Comparison of ENCODE assay signal across 7 cellular contexts in genomic region chr11:67806728-67807127, GRCh38.
DNase-seq lines count a peak whose midpoint lies in the region; FAIRE-seq and TF ChIP-seq lines count a peak whose summit lies in the region.
"Not testable (repeated sequence)": the region's sequence is repeated elsewhere in the genome, so short reads cannot be mapped to it uniquely, and the experiment has no call there.

No MANE protein-coding gene starts in this region.

- peak overlapping the region; percentile 60 for H3K4me2 ChIP-seq in keratinocyte (ENCODE audit: control insufficient read depth, extremely low read depth, insufficient read depth, low read depth, low read length)

- FAIRE-seq in keratinocyte (lab: Jason Lieb, UNC), result not testable (repeated sequence)

- not testable (repeated sequence) for H3K9ac ChIP-seq in SK-N-MC (ENCODE audit: insufficient read length); keratinocyte (ENCODE audit: control insufficient read depth, extremely low read depth, insufficient read depth, low read length)
- H3K9ac ChIP-seq in duodenal mucosa (ENCODE audit: low read depth in 1 of 2, low read length in 2 of 2), result peak overlapping the region; percentile 56 to 63

- peak overlapping the region; percentile 44 for H3K4me3 ChIP-seq in NB4 (ENCODE audit: low read depth, low read length)
- H3K4me3 ChIP-seq in SK-N-MC, result peak overlapping the region; percentile 75
- H3K4me3 ChIP-seq in duodenal mucosa (ENCODE audit: low read depth in 1 of 2, low read length in 2 of 2), result peak overlapping the region; percentile 50 to 67
- not testable (repeated sequence) for H3K4me3 ChIP-seq in keratinocyte (ENCODE audit: control insufficient read depth in 2 of 3, extremely low read depth in 1 of 3, insufficient read depth in 2 of 3, low read depth in 1 of 3, low read length in 3 of 3)

- H3K9me3 ChIP-seq in SK-N-MC (ENCODE audit: low read depth, low read length); duodenal mucosa (ENCODE audit: control insufficient read depth in 1 of 2, low read length in 2 of 2); keratinocyte (ENCODE audit: control insufficient read depth, low read depth, low read length): not testable (repeated sequence)

- not testable (repeated sequence) for H3K36me3 Mint-ChIP-seq in activated T-helper 1 cell treated with anti-CD3 and anti-CD28 coated beads, Interleukin-12 subunit alpha, Interleukin-12 subunit beta, Interleukin-2, Interleukin-4 antibody, amounts not matched to agents 30 ng/mL and 10 ng/mL and 1 ng/mL, durations not matched to agents 14 hours and 24 hours and 36 hours (ENCODE audit: low read depth); osteocyte (ENCODE audit: unreplicated experiment)

- H3K79me2 ChIP-seq in keratinocyte (ENCODE audit: control insufficient read depth, insufficient read depth, low read length), result not testable (repeated sequence)

- H4K20me1 ChIP-seq in keratinocyte (ENCODE audit: control insufficient read depth, extremely low read depth, insufficient read depth, low read length), result not testable (repeated sequence)

- dilution Hi-C loops in keratinocyte (cut with MboI; ENCODE audit: extremely low pct_ligation_motif_present, low sequenced_read_pairs), result not testable (repeated sequence)

- not testable (repeated sequence) for H3K27ac Mint-ChIP-seq in activated T-helper 1 cell treated with anti-CD3 and anti-CD28 coated beads, Interleukin-12 subunit alpha, Interleukin-12 subunit beta, Interleukin-2, Interleukin-4 antibody, amounts not matched to agents 30 ng/mL and 10 ng/mL and 1 ng/mL, durations not matched to agents 14 hours and 24 hours and 36 hours; osteocyte (ENCODE audit: unreplicated experiment)

- H2AFZ ChIP-seq in keratinocyte (ENCODE audit: control insufficient read depth, low read length), result not testable (repeated sequence)

- not testable (repeated sequence) for TF ChIP-seq POLR2A in NB4 (IDR thresholded peaks at IDR 0.05; ENCODE audit: extremely low read depth, insufficient read length)

- H3K4me1 Mint-ChIP-seq in activated T-helper 1 cell treated with anti-CD3 and anti-CD28 coated beads, Interleukin-12 subunit alpha, Interleukin-12 subunit beta, Interleukin-2, Interleukin-4 antibody, amounts not matched to agents 30 ng/mL and 10 ng/mL and 1 ng/mL, durations not matched to agents 14 hours and 24 hours and 36 hours (ENCODE audit: low read depth), result not testable (repeated sequence)
- peaks cover 10% of the 10 kb centered on the region for H3K4me1 Mint-ChIP-seq in osteocyte (ENCODE audit: unreplicated experiment)

- not testable (repeated sequence) for H3K9me1 ChIP-seq in keratinocyte (ENCODE audit: control insufficient read depth, extremely low read depth, insufficient read depth, low read length)

- H3K27me3 ChIP-seq in duodenal mucosa (ENCODE audit: control insufficient read depth in 1 of 2, insufficient read depth in 2 of 2, low read length in 2 of 2); keratinocyte (ENCODE audit: control insufficient read depth, extremely low read depth, insufficient read depth, low read length): not testable (repeated sequence)

- H3K36me3 ChIP-seq in SK-N-MC (ENCODE audit: insufficient read depth, low read length); duodenal mucosa (ENCODE audit: control insufficient read depth in 1 of 2, insufficient read depth in 2 of 2, low read length in 2 of 2); keratinocyte (ENCODE audit: control insufficient read depth in 2 of 2, extremely low read depth in 1 of 2, insufficient read depth in 2 of 2, low read length in 2 of 2): not testable (repeated sequence)

- not testable (repeated sequence) for H3K27ac ChIP-seq in SK-N-MC; keratinocyte (ENCODE audit: control insufficient read depth, insufficient read depth, low read length)
- H3K27ac ChIP-seq in duodenal mucosa (ENCODE audit: low read depth, low read length), result peak overlapping the region; percentile 20

- H3K9me3 Mint-ChIP-seq in activated T-helper 1 cell treated with anti-CD3 and anti-CD28 coated beads, Interleukin-12 subunit alpha, Interleukin-12 subunit beta, Interleukin-2, Interleukin-4 antibody, amounts not matched to agents 30 ng/mL and 10 ng/mL and 1 ng/mL, durations not matched to agents 14 hours and 24 hours and 36 hours; osteocyte (ENCODE audit: unreplicated experiment): not testable (repeated sequence)

- H3K4me3 Mint-ChIP-seq in activated T-helper 1 cell treated with anti-CD3 and anti-CD28 coated beads, Interleukin-12 subunit alpha, Interleukin-12 subunit beta, Interleukin-2, Interleukin-4 antibody, amounts not matched to agents 30 ng/mL and 10 ng/mL and 1 ng/mL, durations not matched to agents 14 hours and 24 hours and 36 hours, result peak overlapping the region; percentile 88
- H3K4me3 Mint-ChIP-seq in osteocyte (ENCODE audit: unreplicated experiment), result peak overlapping the region; percentile 84

- not testable (repeated sequence) for TF ChIP-seq CTCF in NB4 (IDR thresholded peaks at IDR 0.05; ENCODE audit: low read depth, low read length); keratinocyte (optimal IDR thresholded peaks at IDR 0.05 in 1 of 3, IDR thresholded peaks at IDR 0.05 in 1 of 3, conservative IDR thresholded peaks at IDR 0.05 in 1 of 3; ENCODE audit: extremely low read depth in 1 of 3, insufficient read depth in 2 of 3, low read length in 3 of 3); osteocyte (IDR thresholded peaks at IDR 0.05)

- peaks cover 13% of the 10 kb centered on the region for H3K27me3 Mint-ChIP-seq in activated T-helper 1 cell treated with anti-CD3 and anti-CD28 coated beads, Interleukin-12 subunit alpha, Interleukin-12 subunit beta, Interleukin-2, Interleukin-4 antibody, amounts not matched to agents 30 ng/mL and 10 ng/mL and 1 ng/mL, durations not matched to agents 14 hours and 24 hours and 36 hours (ENCODE audit: insufficient read depth)
- not testable (repeated sequence) for H3K27me3 Mint-ChIP-seq in osteocyte (ENCODE audit: unreplicated experiment)

- not testable (repeated sequence) for H3K4me1 ChIP-seq in duodenal mucosa (ENCODE audit: control insufficient read depth in 1 of 2, insufficient read depth in 2 of 2, low read length in 2 of 2); keratinocyte (ENCODE audit: control insufficient read depth, extremely low read depth, insufficient read depth, low read length)

- DNase-seq in DMS79 (lab: John Stamatoyannopoulos, UW), result peak; percentile 89
- not testable (repeated sequence) for DNase-seq in NB4 (ENCODE audit: low read depth); SK-N-MC (ENCODE audit: low read depth, low spot score); activated T-helper 1 cell treated with anti-CD3 and anti-CD28 coated beads, Interleukin-12 subunit alpha, Interleukin-12 subunit beta, Interleukin-2, Interleukin-4 antibody, amounts not matched to agents 30 ng/mL and 10 ng/mL and 1 ng/mL, durations not matched to agents 14 hours and 24 hours and 36 hours (ENCODE audit: low spot score); keratinocyte (ENCODE audit: low read depth, low spot score); osteocyte (ENCODE audit: extremely low spot score, unreplicated experiment)

- intact Hi-C loops in activated T-helper 1 cell treated with anti-CD3 and anti-CD28 coated beads, Interleukin-12 subunit alpha, Interleukin-12 subunit beta, Interleukin-2, Interleukin-4 antibody, amounts not matched to agents 30 ng/mL and 10 ng/mL and 1 ng/mL, durations not matched to agents 14 hours and 24 hours and 36 hours (cut with micrococcal nuclease), result loop anchor here (5.0 kb wide), 3 partner anchors 404 to 656 kb away; partner anchors contain the start of genes POLD4, PPP1CA, PPP6R3 and TBC1D10C
